In the genomic region with DNA sequence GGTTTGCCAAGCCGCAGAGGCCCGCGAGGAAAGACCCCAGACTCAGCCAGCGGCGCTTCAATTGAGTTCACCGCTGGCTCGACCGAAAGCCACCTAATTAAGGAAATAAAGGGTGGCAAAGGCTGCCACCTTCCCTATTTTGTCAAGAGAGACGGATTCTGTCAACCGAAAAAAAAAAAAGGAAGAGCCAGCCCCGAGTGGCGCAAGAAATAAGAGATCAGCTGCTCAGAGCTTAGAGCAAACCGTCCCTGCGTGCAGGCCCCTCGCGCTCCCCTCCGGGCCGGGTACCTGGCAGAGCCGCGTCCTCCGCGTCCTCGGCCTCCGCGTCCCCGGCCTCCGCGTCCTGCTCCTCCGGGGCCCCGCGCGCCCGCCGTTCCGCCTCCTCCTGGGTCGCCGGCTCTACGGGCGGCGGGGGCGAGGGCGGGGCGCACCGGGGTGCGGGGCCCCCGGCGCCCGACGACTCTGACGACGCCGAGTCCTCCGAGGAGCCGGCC, we compare ENCODE assay signal across 8 cellular contexts. TPM values are rescaled to one million over a fixed set of nuclear protein-coding genes. Genes with fewer than 3 reads are reported as not detected.
DNase-seq lines count a peak whose midpoint lies in the region; ATAC-seq and TF ChIP-seq lines count a peak whose summit lies in the region.

No MANE protein-coding gene starts in this region.

- H2AK5ac ChIP-seq in mesenchymal stem cell (ENCODE audit: low read length, severe bottlenecking): no peak overlapping the region

- peak overlapping the region; percentile 96 for H2AFZ ChIP-seq in mesenchymal stem cell (ENCODE audit: low read depth, low read length)

- no TSS peak for BruUV-seq in Panc1 (replicated peaks; lab: Mats Ljungman, UMichigan)

- peak overlapping the region; percentile 29 for H3K27ac ChIP-seq in CD4-positive, alpha-beta T cell (ENCODE audit: low read depth, low read length)
- H3K27ac ChIP-seq in Panc1 (ENCODE audit: low read length): peak overlapping the region; percentile 86
- H3K27ac ChIP-seq in mesenchymal stem cell (ENCODE audit: low read length, poor library complexity, severe bottlenecking): no peak overlapping the region
- H3K27ac ChIP-seq in uterus: peak overlapping the region; percentile 78 to 93

- no peaks in the 10 kb centered on the region for H3K9me3 ChIP-seq in CD4-positive, alpha-beta T cell (ENCODE audit: control insufficient read depth, low read length)
- H3K9me3 ChIP-seq in Panc1 (ENCODE audit: control insufficient read depth, insufficient read depth, low read depth, low read length) (no peaks in the 10 kb centered on the region), mesenchymal stem cell (ENCODE audit: control insufficient read depth, low read length) (no peaks in the 10 kb centered on the region), uterus (no peaks in the 10 kb centered on the region)

- DNase-seq in CD4-positive, alpha-beta T cell: no peak
- DNase-seq in Panc1 (ENCODE audit: low read depth, low spot score) (no peak), mesenchymal stem cell (peak; percentile 54), uterus (peak in 1 of 2 donors; percentile 25), activated gamma-delta T cell treated with Interleukin-2 at 50 U/mL for 16 hours (no peak)

- 0% methylated on average over 46 of the region's 54 CpGs for WGBS in mesenchymal stem cell

- intact Hi-C loops in CD4-positive, alpha-beta T cell (cut with DNase I, micrococcal nuclease): loop anchor here (2.0 to 5.0 kb wide), 5 partner anchors 71 to 885 kb away; a partner anchor contains a TSS
- intact Hi-C loops in Panc1 (cut with micrococcal nuclease; ENCODE audit: unreplicated experiment): loop anchor here (10.0 kb wide), 3 partner anchors 63 to 143 kb away; no protein-coding TSS in a partner anchor
- intact Hi-C loops in dendritic cell treated with granulocyte-macrophage colony-stimulating factor and Interleukin-4, amounts not matched to agents 40 ng/mL and 50 ng/mL, for 4 days (cut with micrococcal nuclease): loop anchor here (5.0 kb wide), 2 partner anchors 70 to 165 kb away; a partner anchor contains a TSS
- intact Hi-C loops in uterus (cut with DNase I; ENCODE audit: low total_unique reads): no loop called here

- in situ Hi-C loops in Panc1 (cut with HindIII; ENCODE audit: low pct_unique_long_range_greater_than_20kb, low sequenced_read_pairs): no loop called here

- H3K27ac Mint-ChIP-seq in CD4-positive, alpha-beta T cell: peak overlapping the region; percentile 91
- peak overlapping the region; percentile 93 for H3K27ac Mint-ChIP-seq in dendritic cell treated with granulocyte-macrophage colony-stimulating factor and Interleukin-4, amounts not matched to agents 40 ng/mL and 50 ng/mL, for 4 days

- H3K18ac ChIP-seq in mesenchymal stem cell (ENCODE audit: low read depth in 1 of 2, low read length in 2 of 2): peak overlapping the region; percentile 28 to 68

- no peak overlapping the region for H4K91ac ChIP-seq in mesenchymal stem cell (ENCODE audit: low read length)

- no peaks in the 10 kb centered on the region for H3K27me3 ChIP-seq in CD4-positive, alpha-beta T cell (ENCODE audit: control insufficient read depth, insufficient read depth, low read length)
- H3K27me3 ChIP-seq in Panc1 (ENCODE audit: control insufficient read depth, insufficient read depth, low read length): no peaks in the 10 kb centered on the region
- H3K27me3 ChIP-seq in mesenchymal stem cell (ENCODE audit: control insufficient read depth in 1 of 2, insufficient read depth in 1 of 2, low read length in 2 of 2): peaks cover 4 to 6% of the 10 kb centered on the region in 2 experiments
- H3K27me3 ChIP-seq in uterus: no peaks in the 10 kb centered on the region

- TF ChIP-seq CTCF in CD4-positive, alpha-beta T cell (IDR thresholded peaks at IDR 0.05): no peak
- TF ChIP-seq CTCF in Panc1 (IDR thresholded peaks at IDR 0.05) (no peak), uterus (IDR thresholded peaks at IDR 0.05) (no peak)

- H3K36me3 Mint-ChIP-seq in CD4-positive, alpha-beta T cell (ENCODE audit: low read depth): peaks cover 12% of the 10 kb centered on the region
- H3K36me3 Mint-ChIP-seq in dendritic cell treated with granulocyte-macrophage colony-stimulating factor and Interleukin-4, amounts not matched to agents 40 ng/mL and 50 ng/mL, for 4 days (ENCODE audit: low read depth): peaks cover 37% of the 10 kb centered on the region

- H4K8ac ChIP-seq in mesenchymal stem cell (ENCODE audit: low read length): no peak overlapping the region

- H3K14ac ChIP-seq in mesenchymal stem cell (ENCODE audit: low read length in 2 of 2): peak overlapping the region in 1 of 2 experiments; percentile 88

- H3K4me2 ChIP-seq in mesenchymal stem cell (ENCODE audit: low read length, poor library complexity, severe bottlenecking): peak overlapping the region; percentile 94

- H2BK120ac ChIP-seq in mesenchymal stem cell (ENCODE audit: low read depth, low read length): peak overlapping the region; percentile 78

- H3K36me3 ChIP-seq in Panc1 (ENCODE audit: control insufficient read depth, insufficient read depth, low read length): no peaks in the 10 kb centered on the region
- H3K36me3 ChIP-seq in mesenchymal stem cell (ENCODE audit: control insufficient read depth in 1 of 2, insufficient read depth in 2 of 2, low read depth in 1 of 2, low read length in 2 of 2): no peaks in the 10 kb centered on the region
- H3K36me3 ChIP-seq in uterus: no peaks in the 10 kb centered on the region

- CTCF ChIA-PET in CD4-positive, alpha-beta T cell (lab: Charles Lee): interaction anchor here (0.6 to 1.3 kb wide), 2 partner anchors 217 to 671 kb away, joined by 3 read pairs; a partner anchor contains a TSS
- CTCF ChIA-PET in Panc1 (lab: Charles Lee): no interaction called here

- peak overlapping the region; percentile 97 for H3K4me3 Mint-ChIP-seq in CD4-positive, alpha-beta T cell
- peak overlapping the region; percentile 91 for H3K4me3 Mint-ChIP-seq in dendritic cell treated with granulocyte-macrophage colony-stimulating factor and Interleukin-4, amounts not matched to agents 40 ng/mL and 50 ng/mL, for 4 days

- no peaks in the 10 kb centered on the region for H3K9me3 Mint-ChIP-seq in CD4-positive, alpha-beta T cell
- H3K9me3 Mint-ChIP-seq in dendritic cell treated with granulocyte-macrophage colony-stimulating factor and Interleukin-4, amounts not matched to agents 40 ng/mL and 50 ng/mL, for 4 days: no peaks in the 10 kb centered on the region

- H2BK15ac ChIP-seq in mesenchymal stem cell (ENCODE audit: low read depth, poor library complexity, severe bottlenecking): no peak overlapping the region

- peaks cover 10% of the 10 kb centered on the region for H3K27me3 Mint-ChIP-seq in CD4-positive, alpha-beta T cell
- peaks cover 10% of the 10 kb centered on the region for H3K27me3 Mint-ChIP-seq in dendritic cell treated with granulocyte-macrophage colony-stimulating factor and Interleukin-4, amounts not matched to agents 40 ng/mL and 50 ng/mL, for 4 days

- peak overlapping the region in 1 of 2 experiments; percentile 33 for H3K4ac ChIP-seq in mesenchymal stem cell (ENCODE audit: low read depth in 1 of 2, low read length in 2 of 2)

- H3K4me3 ChIP-seq in Panc1 (ENCODE audit: low read depth in 2 of 2, low read length in 2 of 2): peak overlapping the region; percentile 70 to 83
- peak overlapping the region; percentile 88 to 97 for H3K4me3 ChIP-seq in mesenchymal stem cell (ENCODE audit: insufficient read depth in 1 of 2, low read depth in 1 of 2, low read length in 2 of 2)
- H3K4me3 ChIP-seq in uterus: peak overlapping the region; percentile 50 to 92

- H2BK5ac ChIP-seq in mesenchymal stem cell (ENCODE audit: low read depth, low read length, poor library complexity, severe bottlenecking): peak overlapping the region; percentile 15

- H3K79me1 ChIP-seq in mesenchymal stem cell (replicated peaks; ENCODE audit: low read length, poor library complexity, severe bottlenecking): peaks cover 13% of the 10 kb centered on the region

- POLR2A ChIA-PET in CD4-positive, alpha-beta T cell (lab: Charles Lee): interaction anchor here (1.5 to 3.2 kb wide), 5 partner anchors 22 to 1176 kb away, joined by 3 to 23 read pairs (median 10); a partner anchor contains a TSS
- POLR2A ChIA-PET in Panc1 (lab: Charles Lee): no interaction called here

- TF ChIP-seq POLR2A in uterus (IDR thresholded peaks at IDR 0.05): no peak

- peak overlapping the region; percentile 88 for H3K9ac ChIP-seq in mesenchymal stem cell (ENCODE audit: low read length)

- H3K4me1 ChIP-seq in Panc1 (ENCODE audit: control insufficient read depth, insufficient read depth, low read length) (peaks cover 24% of the 10 kb centered on the region), mesenchymal stem cell (ENCODE audit: control insufficient read depth, insufficient read depth, low read depth, low read length) (peaks cover 4% of the 10 kb centered on the region), uterus (no peaks in the 10 kb centered on the region)

- peaks cover 50% of the 10 kb centered on the region for H3K4me1 Mint-ChIP-seq in CD4-positive, alpha-beta T cell (ENCODE audit: low read depth)
- H3K4me1 Mint-ChIP-seq in dendritic cell treated with granulocyte-macrophage colony-stimulating factor and Interleukin-4, amounts not matched to agents 40 ng/mL and 50 ng/mL, for 4 days (ENCODE audit: low read depth): peaks cover 79% of the 10 kb centered on the region

- H3K23ac ChIP-seq in mesenchymal stem cell (ENCODE audit: low read length in 2 of 2): no peak overlapping the region

- H2BK12ac ChIP-seq in mesenchymal stem cell (ENCODE audit: low read length in 2 of 2): no peak overlapping the region

- ATAC-seq in CD4-positive, alpha-beta T cell (ENCODE audit: poor library complexity): no peak
- ATAC-seq in GM19372 (IDR thresholded peaks at IDR 0.05; ENCODE audit: low read depth, unreplicated experiment): peak; percentile 25
- peak; percentile 14 for ATAC-seq in HG03378 (IDR thresholded peaks at IDR 0.05; ENCODE audit: unreplicated experiment)
- ATAC-seq in Panc1: peak; percentile 64

RNA-seq across cellular contexts. Expression of a gene that starts 1.0 kb away (rescaled TPM):
- 10 to 100 TPM; 14.3 to 15.2 TPM for total RNA-seq in CD4-positive, alpha-beta T cell
- total RNA-seq in Panc1 (2021; ENCODE audit: unreplicated experiment) (11.6 TPM), uterus (10 to 100 TPM in 1 of 4 donors, 1 to 10 TPM in 2, under 1 TPM in 1; 0.51 to 14.2 (median 4.3) TPM)
- polyA plus RNA-seq in Panc1 (2012; ENCODE audit: insufficient read length): 4.4 TPM
- 4.4 TPM for polyA plus RNA-seq in mesenchymal stem cell (2013, experiment 1 of 2)
- polyA plus RNA-seq in mesenchymal stem cell (2013, experiment 2 of 2): 4.4 TPM
